ENCODE assay signal across 9 cellular contexts in genomic region chr17:44279586-44280344, GRCh38. TPM values are rescaled to one million over a fixed set of nuclear protein-coding genes. Genes with fewer than 3 reads are reported as not detected.
DNase-seq lines count a peak whose midpoint lies in the region; ATAC-seq and TF ChIP-seq lines count a peak whose summit lies in the region.
"Had no signal": no experiment of that assay in that cellular context is flagged by ENCODE, and none has a peak within 500 bp of the region (broad histone marks: within the 10 kb centered on the region; RNA-seq: fewer than 3 reads in every experiment).

No MANE protein-coding gene starts in this region.

- H3K9ac ChIP-seq in OCI-LY3 (ENCODE audit: low read length) (no peak overlapping the region), liver (ENCODE audit: low read depth in 1 of 2, low read length in 2 of 2) (no peak overlapping the region)

- TF ChIP-seq RAD21 in liver (IDR thresholded peaks at IDR 0.05) = peak in 1 of 2 donors; percentile 50

- H3K27ac ChIP-seq in HEK293 (ENCODE audit: extremely low read depth, low read depth, low read length) (no peak overlapping the region), OCI-LY3 (ENCODE audit: low read length) (no peak overlapping the region), coronary artery (peak overlapping the region in 1 of 2 donors; percentile 76), liver (ENCODE audit: low read depth in 1 of 2, low read length in 2 of 2) (peak overlapping the region; percentile 36 to 48), substantia nigra (ENCODE audit: low read depth, low read length, poor library complexity, severe bottlenecking) (peak overlapping the region; percentile 61)

- POLR2A ChIA-PET in GM10248 (lab: Yijun Ruan, JAX) = interaction anchor here (0.6 to 1.0 kb wide), 2 partner anchors 50 to 66 kb away, joined by 3 to 4 read pairs; no protein-coding TSS in a partner anchor
- POLR2A ChIA-PET in HEK293 (lab: Yijun Ruan, JAX) = interaction anchor here (0.5 to 1.2 kb wide), 4 partner anchors 12 to 68 kb away, joined by 3 to 5 read pairs (median 3); partner anchors contain the start of gene SLC4A1

- H4K20me1 ChIP-seq in OCI-LY3 (ENCODE audit: insufficient read depth, low read length) = no peaks in the 10 kb centered on the region

- H3K9me3 ChIP-seq in HEK293 (ENCODE audit: control insufficient read depth, insufficient read depth, low read depth, low read length) (no peaks in the 10 kb centered on the region), OCI-LY3 (ENCODE audit: insufficient read depth, low read length) (no peaks in the 10 kb centered on the region), liver (ENCODE audit: control insufficient read depth in 4 of 4, low read length in 3 of 4) (no peaks in the 10 kb centered on the region)

- no peaks in the 10 kb centered on the region for H3K79me2 ChIP-seq in OCI-LY3 (ENCODE audit: low read length)

- 52% methylated on average over 20 of the region's 20 CpGs for WGBS in liver

- no peak overlapping the region for H3K4me2 ChIP-seq in OCI-LY3 (ENCODE audit: low read length)

- CTCF ChIA-PET in GM10248 (lab: Yijun Ruan, JAX) (interaction anchor here (0.8 to 5.8 kb wide), 10 partner anchors 8 to 76 kb away, joined by 3 to 27 read pairs (median 4); no protein-coding TSS in a partner anchor), HEK293 (lab: Yijun Ruan, JAX) (interaction anchor here (0.7 kb wide), 1 partner anchor 506 kb away, joined by 4 read pairs; no protein-coding TSS in a partner anchor)

- H2AFZ ChIP-seq in OCI-LY3 (ENCODE audit: low read depth, low read length) = peak overlapping the region; percentile 46; the same call in 1 of the 2 replicates

- H3K36me3 ChIP-seq in HEK293 (ENCODE audit: control insufficient read depth in 2 of 2, insufficient read depth in 1 of 2, low read length in 2 of 2) = no peaks in the 10 kb centered on the region
- no peaks in the 10 kb centered on the region for H3K36me3 ChIP-seq in OCI-LY3 (replicated peaks; ENCODE audit: low read depth, low read length)
- no peaks in the 10 kb centered on the region for H3K36me3 ChIP-seq in liver (ENCODE audit: control insufficient read depth in 4 of 4, insufficient read depth in 3 of 4, low read depth in 1 of 4, low read length in 3 of 4)

- ATAC-seq in HG02938 (IDR thresholded peaks at IDR 0.05; ENCODE audit: unreplicated experiment) = no peak

- TF ChIP-seq CTCF in GM10248 (IDR thresholded peaks at IDR 0.05; ENCODE audit: control extremely low read depth, extremely low read depth, low read depth, missing control alignments) = no peak
- TF ChIP-seq CTCF in HEK293 (tag by site-specific recombination; IDR thresholded peaks at IDR 0.05) = no peak
- TF ChIP-seq CTCF in OCI-LY3 (IDR thresholded peaks at IDR 0.05; ENCODE audit: low read depth, low read length) = no peak
- TF ChIP-seq CTCF in coronary artery (IDR thresholded peaks at IDR 0.05) = no peak
- no peak for TF ChIP-seq CTCF in liver (IDR thresholded peaks at IDR 0.05; ENCODE audit: low read depth, low read length, missing input control)

- no peaks in the 10 kb centered on the region for H3K4me1 ChIP-seq in HEK293 (ENCODE audit: control insufficient read depth, insufficient read depth, low read length)
- peaks cover 5% of the 10 kb centered on the region; the same call in 1 of the 2 replicates for H3K4me1 ChIP-seq in OCI-LY3 (ENCODE audit: low read length)
- peaks cover 0 to 10% (median 2%) of the 10 kb centered on the region in 4 donors for H3K4me1 ChIP-seq in liver (ENCODE audit: control insufficient read depth in 4 of 4, insufficient read depth in 4 of 4, low read length in 3 of 4)

- H3K27me3 ChIP-seq in OCI-LY3 (ENCODE audit: low read depth, low read length) (0 out of 2 replicates have a peak, but pooled peaks cover 4% of the 10 kb centered on the region), liver (ENCODE audit: control insufficient read depth in 4 of 4, insufficient read depth in 4 of 4, low read length in 3 of 4) (no peaks in the 10 kb centered on the region)

- DNase-seq in GM10248 (ENCODE audit: extremely low spot score) (peak; percentile 86), coronary artery (ENCODE audit: low spot score) (peak; percentile 79), substantia nigra (lab: John Stamatoyannopoulos, UW) (peak in 41 of 49 donors; percentile 3 to 72 (median 28)), DMS 273 (lab: John Stamatoyannopoulos, UW; ENCODE audit: unreplicated experiment) (no peak)

- H3K4me3 ChIP-seq in HEK293 (ENCODE audit: low read depth, low read length) = no peak overlapping the region
- H3K4me3 ChIP-seq in OCI-LY3 (ENCODE audit: low read length) = no peak overlapping the region
- peak overlapping the region; percentile 28 for H3K4me3 ChIP-seq in coronary artery
- H3K4me3 ChIP-seq in liver (ENCODE audit: low read depth in 1 of 3, low read length in 3 of 3) = no peak overlapping the region

TF ChIP-seq in HEK293, 187 proteins besides CTCF, POLR2A, EP300 and RAD21 (continues in another document):
- TF ChIP-seq EGR2 (tag by site-specific recombination; IDR thresholded peaks at IDR 0.05; ENCODE audit: low read depth) = no peak
- no peak for TF ChIP-seq ZNF37A (tag by site-specific recombination; IDR thresholded peaks at IDR 0.05)
- TF ChIP-seq ZNF768 (tag by site-specific recombination; IDR thresholded peaks at IDR 0.05) = 0 out of 2 replicates have a peak, but pooled peaks have one; percentile 12
- no peak for TF ChIP-seq ZNF596 (tag by site-specific recombination; IDR thresholded peaks at IDR 0.05)

TF ChIP-seq in liver, 16 proteins besides CTCF, POLR2A, EP300 and RAD21:
- TF ChIP-seq NR2F2 (IDR thresholded peaks at IDR 0.05) (peak; percentile 96), RXRA (IDR thresholded peaks at IDR 0.05) (peak; percentile 47 to 64), SP1 (IDR thresholded peaks at IDR 0.05) (peak; percentile 62), TAF1 (conservative IDR thresholded peaks at IDR 0.05) (no peak), ZBTB33 (IDR thresholded peaks at IDR 0.05) (no peak), GABPA (IDR thresholded peaks at IDR 0.05 in 1 of 2, conservative IDR thresholded peaks at IDR 0.05 in 1 of 2) (peak; percentile 17 to 20)

RNA-seq across cellular contexts. Expression of gene SLC4A1, which starts 11.8 kb away (rescaled TPM):
- total RNA-seq in liver = 1,000 to 10,000 TPM in 1 of 2 donors, not detected in 1; 1,478 TPM
- under 1 TPM in 1 of 2 donors, not detected in 1; 0.14 TPM for polyA plus RNA-seq in liver
- total RNA-seq: T-helper 1 cell treated with Interleukin-12 subunit alpha and Interleukin-12 subunit beta and Interleukin-4 antibody, amounts not matched to agents 30 ng/mL and 1 ng/mL, for 36 hours had no signal

RNA-seq across cellular contexts. Expression of gene RUNDC3A, which starts 28.6 kb away (rescaled TPM):
- total RNA-seq in liver = 10 to 100 TPM in 1 of 2 donors, not detected in 1; 17.0 TPM
- under 1 TPM; 0.05 to 0.06 TPM for polyA plus RNA-seq in liver

RNA-seq across cellular contexts. Expression of gene SLC25A39, which starts 44.9 kb away (rescaled TPM):
- total RNA-seq in liver = 100 to 1,000 TPM in 1 of 2 donors, 10 to 100 TPM in 1; 62.0 to 395 TPM
- 10 to 100 TPM; 70.5 to 97.2 TPM for polyA plus RNA-seq in liver

Comparison
In these comparisons a context has a peak if more than half of its experiments do, and no peak if none do; other contexts are left out.
1. H3K27ac ChIP-seq: peak in liver (2 of 2) and substantia nigra (single experiment); none in HEK293 (single experiment) and OCI-LY3 (single experiment).